In the genomic region with DNA sequence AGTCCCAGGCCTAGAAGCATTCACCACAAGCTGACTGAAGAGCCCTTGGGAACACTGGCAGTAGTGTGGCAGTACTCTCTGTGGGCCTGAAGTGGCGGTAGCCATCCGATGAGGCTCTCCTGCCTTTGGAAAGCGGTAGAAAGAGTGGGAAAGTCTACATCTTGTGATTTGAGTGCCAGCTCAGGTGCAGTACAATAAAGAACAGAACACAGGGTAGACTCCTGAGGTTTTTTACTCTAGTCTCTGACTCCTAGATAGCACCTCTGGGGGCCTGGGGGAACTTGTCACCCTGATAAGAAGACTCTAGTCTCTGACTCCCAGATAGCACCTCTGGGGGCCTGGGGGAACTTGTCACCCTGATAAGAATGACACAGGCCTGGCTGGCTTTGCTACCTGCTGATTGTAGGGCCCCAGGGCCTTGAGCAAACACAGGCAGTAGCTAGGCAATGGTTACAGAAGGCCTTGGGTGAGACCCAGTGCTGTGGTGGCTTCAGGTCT, we compare ENCODE assay signal across 1 cellular context.
A peak's percentile ranks its signal among the peaks of the same experiment; 100 is the strongest.
TF ChIP-seq lines count a peak whose summit lies in the region.

No MANE protein-coding gene starts in this region.

TF ChIP-seq in K562, 482 proteins besides CTCF, POLR2A, EP300 and RAD21 (continued from another document and continues in another):
- TF ChIP-seq, protein P1, sequence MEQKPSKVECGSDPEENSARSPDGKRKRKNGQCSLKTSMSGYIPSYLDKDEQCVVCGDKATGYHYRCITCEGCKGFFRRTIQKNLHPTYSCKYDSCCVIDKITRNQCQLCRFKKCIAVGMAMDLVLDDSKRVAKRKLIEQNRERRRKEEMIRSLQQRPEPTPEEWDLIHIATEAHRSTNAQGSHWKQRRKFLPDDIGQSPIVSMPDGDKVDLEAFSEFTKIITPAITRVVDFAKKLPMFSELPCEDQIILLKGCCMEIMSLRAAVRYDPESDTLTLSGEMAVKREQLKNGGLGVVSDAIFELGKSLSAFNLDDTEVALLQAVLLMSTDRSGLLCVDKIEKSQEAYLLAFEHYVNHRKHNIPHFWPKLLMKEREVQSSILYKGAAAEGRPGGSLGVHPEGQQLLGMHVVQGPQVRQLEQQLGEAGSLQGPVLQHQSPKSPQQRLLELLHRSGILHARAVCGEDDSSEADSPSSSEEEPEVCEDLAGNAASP (IDR thresholded peaks at IDR 0.05) = no peak
- TF ChIP-seq, protein P2, sequence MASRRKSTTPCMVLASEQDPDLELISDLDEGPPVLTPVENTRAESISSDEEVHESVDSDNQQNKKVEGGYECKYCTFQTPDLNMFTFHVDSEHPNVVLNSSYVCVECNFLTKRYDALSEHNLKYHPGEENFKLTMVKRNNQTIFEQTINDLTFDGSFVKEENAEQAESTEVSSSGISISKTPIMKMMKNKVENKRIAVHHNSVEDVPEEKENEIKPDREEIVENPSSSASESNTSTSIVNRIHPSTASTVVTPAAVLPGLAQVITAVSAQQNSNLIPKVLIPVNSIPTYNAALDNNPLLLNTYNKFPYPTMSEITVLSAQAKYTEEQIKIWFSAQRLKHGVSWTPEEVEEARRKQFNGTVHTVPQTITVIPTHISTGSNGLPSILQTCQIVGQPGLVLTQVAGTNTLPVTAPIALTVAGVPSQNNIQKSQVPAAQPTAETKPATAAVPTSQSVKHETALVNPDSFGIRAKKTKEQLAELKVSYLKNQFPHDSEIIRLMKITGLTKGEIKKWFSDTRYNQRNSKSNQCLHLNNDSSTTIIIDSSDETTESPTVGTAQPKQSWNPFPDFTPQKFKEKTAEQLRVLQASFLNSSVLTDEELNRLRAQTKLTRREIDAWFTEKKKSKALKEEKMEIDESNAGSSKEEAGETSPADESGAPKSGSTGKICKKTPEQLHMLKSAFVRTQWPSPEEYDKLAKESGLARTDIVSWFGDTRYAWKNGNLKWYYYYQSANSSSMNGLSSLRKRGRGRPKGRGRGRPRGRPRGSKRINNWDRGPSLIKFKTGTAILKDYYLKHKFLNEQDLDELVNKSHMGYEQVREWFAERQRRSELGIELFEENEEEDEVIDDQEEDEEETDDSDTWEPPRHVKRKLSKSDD (conservative IDR thresholded peaks at IDR 0.05; ENCODE audit: low read length) = no peak
- TF ChIP-seq CBX3 (IDR thresholded peaks at IDR 0.05; ENCODE audit: borderline replicate concordance in 1 of 2, low read length in 2 of 2) (no peak), C11orf30 (IDR thresholded peaks at IDR 0.05; ENCODE audit: low read depth) (0 out of 2 replicates have a peak, but pooled peaks have one; percentile 11), ZZZ3 (IDR thresholded peaks at IDR 0.05) (no peak), ADNP (tag; IDR thresholded peaks at IDR 0.05) (no peak), HMGN3 (IDR thresholded peaks at IDR 0.05; ENCODE audit: borderline replicate concordance, extremely low read depth, insufficient read length, low read depth, low read length) (no peak), KLF6 (CRISPR knock-in tag; IDR thresholded peaks at IDR 0.05; ENCODE audit: borderline replicate concordance) (no peak), ZNF212 (CRISPR knock-in tag; IDR thresholded peaks at IDR 0.05) (no peak), HDAC2 (IDR thresholded peaks at IDR 0.05) (peak; percentile 84), CAMTA2 (CRISPR knock-in tag; conservative IDR thresholded peaks at IDR 0.05) (no peak), CBX1 (IDR thresholded peaks at IDR 0.05; ENCODE audit: low read depth) (no peak), POU5F1 (IDR thresholded peaks at IDR 0.05; ENCODE audit: borderline replicate concordance, low read depth, low read length, partially characterized antibody) (no peak), MECOM (CRISPR knock-in tag; IDR thresholded peaks at IDR 0.05) (peak; percentile 84), GTF2A2 (tag; IDR thresholded peaks at IDR 0.05) (no peak), ZNF347 (CRISPR knock-in tag; IDR thresholded peaks at IDR 0.05; ENCODE audit: low read depth) (no peak), FOXJ2 (tag; IDR thresholded peaks at IDR 0.05) (no peak), FOXJ3 (CRISPR knock-in tag; IDR thresholded peaks at IDR 0.05) (peak; percentile 59; the same call in 1 of the 2 replicates), NEUROD1 (IDR thresholded peaks at IDR 0.05; ENCODE audit: borderline replicate concordance, low read depth, low read length, partially characterized antibody) (peak; percentile 65), ELF4 (CRISPR knock-in tag; IDR thresholded peaks at IDR 0.05) (no peak), ZFPM2 (CRISPR knock-in tag; IDR thresholded peaks at IDR 0.05) (no peak), DDX20 (tag; IDR thresholded peaks at IDR 0.05; ENCODE audit: low read depth) (no peak), MEF2A (IDR thresholded peaks at IDR 0.05; ENCODE audit: control insufficient read depth, low read depth, low read length) (0 out of 2 replicates have a peak, but pooled peaks have one; percentile 50)
- TF ChIP-seq, protein P3, sequence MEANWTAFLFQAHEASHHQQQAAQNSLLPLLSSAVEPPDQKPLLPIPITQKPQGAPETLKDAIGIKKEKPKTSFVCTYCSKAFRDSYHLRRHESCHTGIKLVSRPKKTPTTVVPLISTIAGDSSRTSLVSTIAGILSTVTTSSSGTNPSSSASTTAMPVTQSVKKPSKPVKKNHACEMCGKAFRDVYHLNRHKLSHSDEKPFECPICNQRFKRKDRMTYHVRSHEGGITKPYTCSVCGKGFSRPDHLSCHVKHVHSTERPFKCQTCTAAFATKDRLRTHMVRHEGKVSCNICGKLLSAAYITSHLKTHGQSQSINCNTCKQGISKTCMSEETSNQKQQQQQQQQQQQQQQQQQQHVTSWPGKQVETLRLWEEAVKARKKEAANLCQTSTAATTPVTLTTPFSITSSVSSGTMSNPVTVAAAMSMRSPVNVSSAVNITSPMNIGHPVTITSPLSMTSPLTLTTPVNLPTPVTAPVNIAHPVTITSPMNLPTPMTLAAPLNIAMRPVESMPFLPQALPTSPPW (CRISPR knock-in tag; IDR thresholded peaks at IDR 0.05) = peak; percentile 86
- TF ChIP-seq, protein P4, sequence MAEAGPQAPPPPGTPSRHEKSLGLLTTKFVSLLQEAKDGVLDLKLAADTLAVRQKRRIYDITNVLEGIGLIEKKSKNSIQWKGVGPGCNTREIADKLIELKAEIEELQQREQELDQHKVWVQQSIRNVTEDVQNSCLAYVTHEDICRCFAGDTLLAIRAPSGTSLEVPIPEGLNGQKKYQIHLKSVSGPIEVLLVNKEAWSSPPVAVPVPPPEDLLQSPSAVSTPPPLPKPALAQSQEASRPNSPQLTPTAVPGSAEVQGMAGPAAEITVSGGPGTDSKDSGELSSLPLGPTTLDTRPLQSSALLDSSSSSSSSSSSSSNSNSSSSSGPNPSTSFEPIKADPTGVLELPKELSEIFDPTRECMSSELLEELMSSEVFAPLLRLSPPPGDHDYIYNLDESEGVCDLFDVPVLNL (CRISPR knock-in tag; IDR thresholded peaks at IDR 0.05; ENCODE audit: low read depth) = no peak
- TF ChIP-seq, protein P5, sequence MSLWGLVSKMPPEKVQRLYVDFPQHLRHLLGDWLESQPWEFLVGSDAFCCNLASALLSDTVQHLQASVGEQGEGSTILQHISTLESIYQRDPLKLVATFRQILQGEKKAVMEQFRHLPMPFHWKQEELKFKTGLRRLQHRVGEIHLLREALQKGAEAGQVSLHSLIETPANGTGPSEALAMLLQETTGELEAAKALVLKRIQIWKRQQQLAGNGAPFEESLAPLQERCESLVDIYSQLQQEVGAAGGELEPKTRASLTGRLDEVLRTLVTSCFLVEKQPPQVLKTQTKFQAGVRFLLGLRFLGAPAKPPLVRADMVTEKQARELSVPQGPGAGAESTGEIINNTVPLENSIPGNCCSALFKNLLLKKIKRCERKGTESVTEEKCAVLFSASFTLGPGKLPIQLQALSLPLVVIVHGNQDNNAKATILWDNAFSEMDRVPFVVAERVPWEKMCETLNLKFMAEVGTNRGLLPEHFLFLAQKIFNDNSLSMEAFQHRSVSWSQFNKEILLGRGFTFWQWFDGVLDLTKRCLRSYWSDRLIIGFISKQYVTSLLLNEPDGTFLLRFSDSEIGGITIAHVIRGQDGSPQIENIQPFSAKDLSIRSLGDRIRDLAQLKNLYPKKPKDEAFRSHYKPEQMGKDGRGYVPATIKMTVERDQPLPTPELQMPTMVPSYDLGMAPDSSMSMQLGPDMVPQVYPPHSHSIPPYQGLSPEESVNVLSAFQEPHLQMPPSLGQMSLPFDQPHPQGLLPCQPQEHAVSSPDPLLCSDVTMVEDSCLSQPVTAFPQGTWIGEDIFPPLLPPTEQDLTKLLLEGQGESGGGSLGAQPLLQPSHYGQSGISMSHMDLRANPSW (CRISPR knock-in tag; IDR thresholded peaks at IDR 0.05) = no peak
- TF ChIP-seq, protein P6, sequence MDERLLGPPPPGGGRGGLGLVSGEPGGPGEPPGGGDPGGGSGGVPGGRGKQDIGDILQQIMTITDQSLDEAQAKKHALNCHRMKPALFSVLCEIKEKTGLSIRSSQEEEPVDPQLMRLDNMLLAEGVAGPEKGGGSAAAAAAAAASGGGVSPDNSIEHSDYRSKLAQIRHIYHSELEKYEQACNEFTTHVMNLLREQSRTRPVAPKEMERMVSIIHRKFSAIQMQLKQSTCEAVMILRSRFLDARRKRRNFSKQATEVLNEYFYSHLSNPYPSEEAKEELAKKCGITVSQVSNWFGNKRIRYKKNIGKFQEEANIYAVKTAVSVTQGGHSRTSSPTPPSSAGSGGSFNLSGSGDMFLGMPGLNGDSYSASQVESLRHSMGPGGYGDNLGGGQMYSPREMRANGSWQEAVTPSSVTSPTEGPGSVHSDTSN (CRISPR knock-in tag; IDR thresholded peaks at IDR 0.05; ENCODE audit: low read depth) = no peak
- TF ChIP-seq, protein P6 (tag; conservative IDR thresholded peaks at IDR 0.05; ENCODE audit: low read depth) = peak; percentile 33; the same call in 1 of the 2 replicates
- TF ChIP-seq, protein P7, sequence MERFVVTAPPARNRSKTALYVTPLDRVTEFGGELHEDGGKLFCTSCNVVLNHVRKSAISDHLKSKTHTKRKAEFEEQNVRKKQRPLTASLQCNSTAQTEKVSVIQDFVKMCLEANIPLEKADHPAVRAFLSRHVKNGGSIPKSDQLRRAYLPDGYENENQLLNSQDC (CRISPR knock-in tag; IDR thresholded peaks at IDR 0.05) = no peak
- TF ChIP-seq, protein P8, sequence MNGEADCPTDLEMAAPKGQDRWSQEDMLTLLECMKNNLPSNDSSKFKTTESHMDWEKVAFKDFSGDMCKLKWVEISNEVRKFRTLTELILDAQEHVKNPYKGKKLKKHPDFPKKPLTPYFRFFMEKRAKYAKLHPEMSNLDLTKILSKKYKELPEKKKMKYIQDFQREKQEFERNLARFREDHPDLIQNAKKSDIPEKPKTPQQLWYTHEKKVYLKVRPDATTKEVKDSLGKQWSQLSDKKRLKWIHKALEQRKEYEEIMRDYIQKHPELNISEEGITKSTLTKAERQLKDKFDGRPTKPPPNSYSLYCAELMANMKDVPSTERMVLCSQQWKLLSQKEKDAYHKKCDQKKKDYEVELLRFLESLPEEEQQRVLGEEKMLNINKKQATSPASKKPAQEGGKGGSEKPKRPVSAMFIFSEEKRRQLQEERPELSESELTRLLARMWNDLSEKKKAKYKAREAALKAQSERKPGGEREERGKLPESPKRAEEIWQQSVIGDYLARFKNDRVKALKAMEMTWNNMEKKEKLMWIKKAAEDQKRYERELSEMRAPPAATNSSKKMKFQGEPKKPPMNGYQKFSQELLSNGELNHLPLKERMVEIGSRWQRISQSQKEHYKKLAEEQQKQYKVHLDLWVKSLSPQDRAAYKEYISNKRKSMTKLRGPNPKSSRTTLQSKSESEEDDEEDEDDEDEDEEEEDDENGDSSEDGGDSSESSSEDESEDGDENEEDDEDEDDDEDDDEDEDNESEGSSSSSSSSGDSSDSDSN (IDR thresholded peaks at IDR 0.05; ENCODE audit: borderline replicate concordance in 1 of 2, low read depth in 2 of 2, low read length in 2 of 2) = 0 out of 4 replicates have a peak, but pooled peaks of 1 of the 2 experiments have one; percentile 21
- TF ChIP-seq, protein P9, sequence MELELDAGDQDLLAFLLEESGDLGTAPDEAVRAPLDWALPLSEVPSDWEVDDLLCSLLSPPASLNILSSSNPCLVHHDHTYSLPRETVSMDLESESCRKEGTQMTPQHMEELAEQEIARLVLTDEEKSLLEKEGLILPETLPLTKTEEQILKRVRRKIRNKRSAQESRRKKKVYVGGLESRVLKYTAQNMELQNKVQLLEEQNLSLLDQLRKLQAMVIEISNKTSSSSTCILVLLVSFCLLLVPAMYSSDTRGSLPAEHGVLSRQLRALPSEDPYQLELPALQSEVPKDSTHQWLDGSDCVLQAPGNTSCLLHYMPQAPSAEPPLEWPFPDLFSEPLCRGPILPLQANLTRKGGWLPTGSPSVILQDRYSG (tag; conservative IDR thresholded peaks at IDR 0.05; ENCODE audit: low read depth) = peak; percentile 78
- TF ChIP-seq, protein P10, sequence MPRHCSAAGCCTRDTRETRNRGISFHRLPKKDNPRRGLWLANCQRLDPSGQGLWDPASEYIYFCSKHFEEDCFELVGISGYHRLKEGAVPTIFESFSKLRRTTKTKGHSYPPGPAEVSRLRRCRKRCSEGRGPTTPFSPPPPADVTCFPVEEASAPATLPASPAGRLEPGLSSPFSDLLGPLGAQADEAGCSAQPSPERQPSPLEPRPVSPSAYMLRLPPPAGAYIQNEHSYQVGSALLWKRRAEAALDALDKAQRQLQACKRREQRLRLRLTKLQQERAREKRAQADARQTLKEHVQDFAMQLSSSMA (CRISPR knock-in tag; IDR thresholded peaks at IDR 0.05) = no peak
- TF ChIP-seq, protein P11, sequence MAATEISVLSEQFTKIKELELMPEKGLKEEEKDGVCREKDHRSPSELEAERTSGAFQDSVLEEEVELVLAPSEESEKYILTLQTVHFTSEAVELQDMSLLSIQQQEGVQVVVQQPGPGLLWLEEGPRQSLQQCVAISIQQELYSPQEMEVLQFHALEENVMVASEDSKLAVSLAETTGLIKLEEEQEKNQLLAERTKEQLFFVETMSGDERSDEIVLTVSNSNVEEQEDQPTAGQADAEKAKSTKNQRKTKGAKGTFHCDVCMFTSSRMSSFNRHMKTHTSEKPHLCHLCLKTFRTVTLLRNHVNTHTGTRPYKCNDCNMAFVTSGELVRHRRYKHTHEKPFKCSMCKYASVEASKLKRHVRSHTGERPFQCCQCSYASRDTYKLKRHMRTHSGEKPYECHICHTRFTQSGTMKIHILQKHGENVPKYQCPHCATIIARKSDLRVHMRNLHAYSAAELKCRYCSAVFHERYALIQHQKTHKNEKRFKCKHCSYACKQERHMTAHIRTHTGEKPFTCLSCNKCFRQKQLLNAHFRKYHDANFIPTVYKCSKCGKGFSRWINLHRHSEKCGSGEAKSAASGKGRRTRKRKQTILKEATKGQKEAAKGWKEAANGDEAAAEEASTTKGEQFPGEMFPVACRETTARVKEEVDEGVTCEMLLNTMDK (IDR thresholded peaks at IDR 0.05; ENCODE audit: borderline replicate concordance, insufficient read depth, low read depth, low read length, poor library complexity, severe bottlenecking) = no peak
- TF ChIP-seq, protein P12, sequence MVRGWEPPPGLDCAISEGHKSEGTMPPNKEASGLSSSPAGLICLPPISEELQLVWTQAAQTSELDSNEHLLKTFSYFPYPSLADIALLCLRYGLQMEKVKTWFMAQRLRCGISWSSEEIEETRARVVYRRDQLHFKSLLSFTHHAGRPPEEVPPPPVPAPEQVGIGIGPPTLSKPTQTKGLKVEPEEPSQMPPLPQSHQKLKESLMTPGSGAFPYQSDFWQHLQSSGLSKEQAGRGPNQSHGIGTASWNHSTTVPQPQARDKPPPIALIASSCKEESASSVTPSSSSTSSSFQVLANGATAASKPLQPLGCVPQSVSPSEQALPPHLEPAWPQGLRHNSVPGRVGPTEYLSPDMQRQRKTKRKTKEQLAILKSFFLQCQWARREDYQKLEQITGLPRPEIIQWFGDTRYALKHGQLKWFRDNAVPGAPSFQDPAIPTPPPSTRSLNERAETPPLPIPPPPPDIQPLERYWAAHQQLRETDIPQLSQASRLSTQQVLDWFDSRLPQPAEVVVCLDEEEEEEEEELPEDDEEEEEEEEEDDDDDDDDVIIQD (CRISPR knock-in tag; IDR thresholded peaks at IDR 0.05) = no peak
